ENCODE assay signal across 10 cellular contexts in genomic region chr13:30388401-30389283, GRCh38. TPM values are rescaled to one million over a fixed set of nuclear protein-coding genes. Genes with fewer than 3 reads are reported as not detected.
DNase-seq lines count a peak whose midpoint lies in the region; TF ChIP-seq lines count a peak whose summit lies in the region.
"Had no signal": no experiment of that assay in that cellular context is flagged by ENCODE, and none has a peak within 500 bp of the region (broad histone marks: within the 10 kb centered on the region; RNA-seq: fewer than 3 reads in every experiment).

No MANE protein-coding gene starts in this region.

- H3K9me3 ChIP-seq in SJCRH30 (replicated peaks), result no peaks in the 10 kb centered on the region
- H3K9me3 ChIP-seq in spleen, result no peaks in the 10 kb centered on the region

- H3K4me3 ChIP-seq in SJCRH30 (peak overlapping the region; percentile 46), fibroblast of mammary gland (ENCODE audit: control insufficient read depth, low read depth, low read length) (no peak overlapping the region), spleen (peak overlapping the region in 1 of 8 donors; percentile 11)

- DNase-seq in SIG-M5 treated with dmso at 0.1 percent for 504 hours (lab: John Stamatoyannopoulos, UW; ENCODE audit: unreplicated experiment) (peak; percentile 64), SIG-M5 (lab: John Stamatoyannopoulos, UW) (no peak), SJCRH30 (peak; percentile 54 to 76), fibroblast of mammary gland (ENCODE audit: low read depth) (peak; percentile 83), spleen (no peak), NCI-H748 (lab: John Stamatoyannopoulos, UW; ENCODE audit: unreplicated experiment) (no peak), progenitor cell of endocrine pancreas (ENCODE audit: low spot score, unreplicated experiment) (no peak)
- no peak for DNase-seq in activated effector memory CD4-positive, alpha-beta T cell treated with Interleukin-2 at 50 U/mL for 16 hours
- DNase-seq: activated CD4-positive, CD25-positive, alpha-beta regulatory T cell treated with anti-CD3 and anti-CD28 coated beads, Interleukin-2, amount 50 U/mL, for 72 hours; NCI-H2081 treated with DMSO at 0.1 percent for 48 hours had no signal

- 45 to 58% (median 48%) methylated on average over 15 of the region's 15 CpGs for WGBS in spleen, 5 donors

- H3K27me3 ChIP-seq in SJCRH30 (no peaks in the 10 kb centered on the region), spleen (replicated peaks in 1 of 7) (no peaks in the 10 kb centered on the region)

- no peak overlapping the region for H3K4me3 Mint-ChIP-seq in progenitor cell of endocrine pancreas (ENCODE audit: low read depth)

- H3K27ac ChIP-seq in SJCRH30 (no peak overlapping the region), spleen (peak overlapping the region; percentile 2 to 65 (median 44))

- no peaks in the 10 kb centered on the region for H3K4me1 Mint-ChIP-seq in progenitor cell of endocrine pancreas (ENCODE audit: low read depth)

- H3K36me3 Mint-ChIP-seq in progenitor cell of endocrine pancreas (ENCODE audit: insufficient read depth), result no peaks in the 10 kb centered on the region

- H3K36me3 ChIP-seq in SJCRH30 (no peaks in the 10 kb centered on the region), spleen (no peaks in the 10 kb centered on the region)

- H3K9me3 Mint-ChIP-seq in progenitor cell of endocrine pancreas (ENCODE audit: low read depth), result no peaks in the 10 kb centered on the region

- H3K27ac Mint-ChIP-seq in progenitor cell of endocrine pancreas, result no peak overlapping the region

- no peaks in the 10 kb centered on the region for H3K4me1 ChIP-seq in SJCRH30
- H3K4me1 ChIP-seq in spleen, result peaks cover 0 to 31% (median 18%) of the 10 kb centered on the region in 6 donors

- TF ChIP-seq CTCF in fibroblast of mammary gland (conservative IDR thresholded peaks at IDR 0.05; ENCODE audit: control insufficient read depth, insufficient read depth, low read depth, low read length) (no peak), spleen (IDR thresholded peaks at IDR 0.05 in 8 of 11, conservative IDR thresholded peaks at IDR 0.05 in 3 of 11) (no peak), progenitor cell of endocrine pancreas (IDR thresholded peaks at IDR 0.05; ENCODE audit: unreplicated experiment) (no peak)

- TF ChIP-seq POLR2A in spleen (IDR thresholded peaks at IDR 0.05), result no peak

- H3K27me3 Mint-ChIP-seq in progenitor cell of endocrine pancreas, result peaks cover 20% of the 10 kb centered on the region

- intact Hi-C loops in spleen (cut with DNase I; ENCODE audit: low total_unique reads), result no loop called here

RNA-seq across cellular contexts. Expression of gene UBE2L5, which starts 33.7 kb away (rescaled TPM):
- total RNA-seq in SJCRH30 (2014; rRNA removed; shearing (Covaris generic)), result not detected in 2 replicates
- not detected for total RNA-seq in spleen
- polyA plus RNA-seq in spleen, result under 1 TPM in 1 of 3 donors, not detected in 2; 0.05 TPM
- not detected in 2 replicates for total RNA-seq in progenitor cell of endocrine pancreas

Comparison
In these comparisons a context has a peak if more than half of its experiments do, and no peak if none do; other contexts are left out.
1. DNase-seq: peak in SIG-M5 treated with dmso at 0.1 percent for 504 hours (single experiment), SJCRH30 (2 of 2) and fibroblast of mammary gland (single experiment); none in SIG-M5 (single experiment), spleen (single experiment), activated effector memory CD4-positive, alpha-beta T cell treated with Interleukin-2 at 50 U/mL for 16 hours (single experiment), NCI-H748 (single experiment) and progenitor cell of endocrine pancreas (single experiment).